Comparison of ENCODE assay signal across 17 cellular contexts in the genomic region with DNA sequence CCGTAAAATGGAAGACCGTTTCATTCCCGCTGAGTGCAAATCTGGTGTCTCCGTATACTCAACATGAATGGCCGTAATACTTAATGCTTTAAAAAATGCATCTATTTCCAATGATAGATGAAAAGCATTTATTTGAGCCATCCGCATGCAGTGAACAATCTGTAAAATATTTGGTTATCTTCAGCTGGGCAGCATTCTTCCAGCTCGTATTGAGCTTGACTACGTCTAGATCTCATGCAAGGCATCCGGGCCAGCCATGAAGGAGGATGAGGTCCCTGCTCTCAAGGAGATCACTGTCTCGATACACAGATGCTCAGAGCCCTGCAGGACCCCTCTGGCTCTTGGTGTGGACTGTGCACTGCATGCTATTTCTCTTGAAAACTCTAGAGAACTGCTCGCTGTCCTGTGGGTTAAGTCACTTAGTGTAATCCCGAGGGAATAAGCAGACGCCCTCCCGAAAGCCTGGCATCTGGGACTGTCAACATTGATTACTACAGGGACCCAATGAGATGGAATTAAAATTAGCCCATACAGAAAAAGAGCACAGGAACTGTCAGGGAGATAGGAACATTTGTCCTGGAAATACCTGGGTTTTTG.
DNase-seq lines count a peak whose midpoint lies in the region; ATAC-seq and TF ChIP-seq lines count a peak whose summit lies in the region.
"Had no signal": no experiment of that assay in that cellular context is flagged by ENCODE, and none has a peak within 500 bp of the region (broad histone marks: within the 10 kb centered on the region; RNA-seq: fewer than 3 reads in every experiment).

No MANE protein-coding gene starts in this region.

- no peak overlapping the region for H3K27ac Mint-ChIP-seq in activated T-cell treated with anti-CD3 and anti-CD28 coated beads, Interleukin-2, amount 50 U/mL, for 72 hours
- H3K27ac Mint-ChIP-seq in activated CD4-positive, alpha-beta memory T cell treated with anti-CD3 and anti-CD28 coated beads for 36 hours: no peak overlapping the region
- H3K27ac Mint-ChIP-seq: CD4-positive, alpha-beta T cell; H9 had no signal

- H3K9ac ChIP-seq in trophoblast cell (ENCODE audit: low read length): no peak overlapping the region

- WGBS in trophoblast cell (ENCODE audit: extremely low coverage, insufficient coverage, insufficient read length): no CpG with 5 or more reads among the region's 14 CpGs
- 94 to 97% (median 95%) methylated on average over 14 of the region's 14 CpGs for WGBS in psoas muscle, 3 donors

- H3K14ac ChIP-seq in trophoblast cell (ENCODE audit: low read length): no peak overlapping the region

- H3K4me2 ChIP-seq in trophoblast cell (ENCODE audit: low read length): no peak overlapping the region

- no peak overlapping the region for H3K4me3 Mint-ChIP-seq in activated T-cell treated with anti-CD3 and anti-CD28 coated beads, Interleukin-2, amount 50 U/mL, for 72 hours
- H3K4me3 Mint-ChIP-seq in activated CD4-positive, alpha-beta memory T cell treated with anti-CD3 and anti-CD28 coated beads for 36 hours: no peak overlapping the region
- H3K4me3 Mint-ChIP-seq: CD4-positive, alpha-beta T cell; H9 had no signal

- H4K91ac ChIP-seq in trophoblast cell (ENCODE audit: low read depth, low read length): no peak overlapping the region

- H3K9me3 ChIP-seq in WERI-Rb-1 (ENCODE audit: severe bottlenecking) (no peaks in the 10 kb centered on the region), trophoblast cell (ENCODE audit: insufficient read depth, low read depth, low read length) (no peaks in the 10 kb centered on the region), psoas muscle (no peaks in the 10 kb centered on the region)

- no peaks in the 10 kb centered on the region for H3K4me1 Mint-ChIP-seq in activated T-cell treated with anti-CD3 and anti-CD28 coated beads, Interleukin-2, amount 50 U/mL, for 72 hours (ENCODE audit: low read depth)
- H3K4me1 Mint-ChIP-seq in activated CD4-positive, alpha-beta memory T cell treated with anti-CD3 and anti-CD28 coated beads for 36 hours (ENCODE audit: low read depth): no peaks in the 10 kb centered on the region

- H2BK12ac ChIP-seq in trophoblast cell (ENCODE audit: low read length): no peak overlapping the region

- TF ChIP-seq CTCF in WERI-Rb-1 (IDR thresholded peaks at IDR 0.05; ENCODE audit: low read depth, low read length) (peak; percentile 9; the same call in 1 of the 2 replicates), psoas muscle (IDR thresholded peaks at IDR 0.05) (no peak)

- POLR2A ChIA-PET in activated CD4-positive, alpha-beta memory T cell treated with anti-CD3 and anti-CD28 coated beads for 36 hours (lab: Charles Lee): interaction anchor here (0.7 kb wide), 1 partner anchor 489 kb away, joined by 5 read pairs; no protein-coding TSS in a partner anchor

- H3K79me1 ChIP-seq in trophoblast cell (ENCODE audit: low read length): peaks cover 7% of the 10 kb centered on the region

- no peaks in the 10 kb centered on the region for H3K36me3 Mint-ChIP-seq in activated T-cell treated with anti-CD3 and anti-CD28 coated beads, Interleukin-2, amount 50 U/mL, for 72 hours (ENCODE audit: insufficient read depth in 2 of 2)
- H3K36me3 Mint-ChIP-seq in activated CD4-positive, alpha-beta memory T cell treated with anti-CD3 and anti-CD28 coated beads for 36 hours: no peaks in the 10 kb centered on the region

- H3K4ac ChIP-seq in trophoblast cell (ENCODE audit: low read depth, low read length): no peak overlapping the region

- H3K18ac ChIP-seq in trophoblast cell (ENCODE audit: low read length): no peak overlapping the region

- H3K4me1 ChIP-seq in trophoblast cell (ENCODE audit: control insufficient read depth in 1 of 2, insufficient read depth in 2 of 2, low read length in 2 of 2) (peaks cover 10 to 12% of the 10 kb centered on the region in 2 experiments), psoas muscle (peaks cover 8% of the 10 kb centered on the region)

- H4K8ac ChIP-seq in trophoblast cell (ENCODE audit: low read depth, low read length): no peak overlapping the region

- H3K27me3 ChIP-seq in WERI-Rb-1 (ENCODE audit: insufficient read depth, low read depth, severe bottlenecking) (no peaks in the 10 kb centered on the region), trophoblast cell (ENCODE audit: insufficient read depth, low read length) (no peaks in the 10 kb centered on the region), psoas muscle (ENCODE audit: insufficient read depth in 3 of 3, low read length in 2 of 3) (no peaks in the 10 kb centered on the region)

- ATAC-seq in psoas muscle: no peak
- no peak for ATAC-seq in GM19023 (IDR thresholded peaks at IDR 0.05; ENCODE audit: unreplicated experiment)
- ATAC-seq in activated T-cell treated with anti-CD3 and anti-CD28 coated beads, Interleukin-2, amount 50 U/mL, for 72 hours (replicated peaks in 1 of 2): no peak

- no peak overlapping the region for H3K23ac ChIP-seq in trophoblast cell (ENCODE audit: low read length)

- H3K79me2 ChIP-seq in trophoblast cell (ENCODE audit: control insufficient read depth, insufficient read depth, low read length, poor library complexity): peaks cover 2% of the 10 kb centered on the region

- H3K27me3 Mint-ChIP-seq in activated T-cell treated with anti-CD3 and anti-CD28 coated beads, Interleukin-2, amount 50 U/mL, for 72 hours (ENCODE audit: low read depth): peaks cover 6% of the 10 kb centered on the region
- H3K27me3 Mint-ChIP-seq in activated CD4-positive, alpha-beta memory T cell treated with anti-CD3 and anti-CD28 coated beads for 36 hours: peaks cover 6% of the 10 kb centered on the region

- no peak overlapping the region for H2AK5ac ChIP-seq in trophoblast cell (ENCODE audit: low read length)

- no peak overlapping the region for H2BK5ac ChIP-seq in trophoblast cell (ENCODE audit: low read depth, low read length, poor library complexity)

- no peaks in the 10 kb centered on the region for H3K36me3 ChIP-seq in WERI-Rb-1
- H3K36me3 ChIP-seq in trophoblast cell (ENCODE audit: control insufficient read depth in 1 of 2, insufficient read depth in 2 of 2, low read length in 2 of 2): peaks cover 0 to 2% of the 10 kb centered on the region in 2 experiments
- H3K36me3 ChIP-seq in psoas muscle (ENCODE audit: insufficient read depth in 1 of 2, low read depth in 1 of 2): no peaks in the 10 kb centered on the region

- peak; percentile 46 for DNase-seq in D341Med (ENCODE audit: low spot score)
- peak; percentile 59 to 90 for DNase-seq in NCI-H524 (lab: John Stamatoyannopoulos, UW)
- peak; percentile 98 for DNase-seq in WERI-Rb-1
- peak; percentile 71 to 93 for DNase-seq in trophoblast cell
- DNase-seq in psoas muscle: no peak
- no peak for DNase-seq in activated T-cell treated with anti-CD3 and anti-CD28 coated beads, Interleukin-2, amount 50 U/mL, for 72 hours
- DNase-seq in activated CD4-positive, alpha-beta memory T cell treated with anti-CD3 and anti-CD28 coated beads for 36 hours: no peak
- DNase-seq: ACHN; C1 segment of cervical spinal cord; Calu3; CD4-positive, alpha-beta T cell; DMS153; DMS79 treated with DMSO at 0.1 percent for 48 hours; EL; GOT3; H9 had no signal

- H2AFZ ChIP-seq in trophoblast cell (ENCODE audit: insufficient read depth, low read length, poor library complexity): no peak overlapping the region

- no peaks in the 10 kb centered on the region for H3K9me3 Mint-ChIP-seq in activated T-cell treated with anti-CD3 and anti-CD28 coated beads, Interleukin-2, amount 50 U/mL, for 72 hours
- no peaks in the 10 kb centered on the region for H3K9me3 Mint-ChIP-seq in activated CD4-positive, alpha-beta memory T cell treated with anti-CD3 and anti-CD28 coated beads for 36 hours
- H3K9me3 Mint-ChIP-seq: CD4-positive, alpha-beta T cell; H9 had no signal

- peak overlapping the region; percentile 31 for H3K4me3 ChIP-seq in WERI-Rb-1 (ENCODE audit: low read depth, low read length)
- no peak overlapping the region for H3K4me3 ChIP-seq in trophoblast cell (ENCODE audit: low read depth, low read length)
- no peak overlapping the region for H3K4me3 ChIP-seq in psoas muscle

- intact Hi-C loops in psoas muscle (cut with DNase I): no loop called here
- intact Hi-C loops in activated CD4-positive, alpha-beta memory T cell treated with anti-CD3 and anti-CD28 coated beads for 36 hours (cut with micrococcal nuclease): no loop called here

- H3K27ac ChIP-seq in WERI-Rb-1 (peak overlapping the region; percentile 77), trophoblast cell (ENCODE audit: low read depth, low read length) (no peak overlapping the region), psoas muscle (no peak overlapping the region)

- CTCF ChIA-PET in activated CD4-positive, alpha-beta memory T cell treated with anti-CD3 and anti-CD28 coated beads for 36 hours (lab: Charles Lee): no interaction called here

- no peak overlapping the region for H2BK120ac ChIP-seq in trophoblast cell (ENCODE audit: insufficient read depth, low read length, poor library complexity)

- no peak overlapping the region for H4K12ac ChIP-seq in trophoblast cell (ENCODE audit: low read depth, low read length)

Comparison
In these comparisons a context has a peak if more than half of its experiments do, and no peak if none do; other contexts are left out.
1. DNase-seq: peak in D341Med (single experiment), NCI-H524 (2 of 2), WERI-Rb-1 (single experiment) and trophoblast cell (2 of 2); none in psoas muscle (0 of 2), activated T-cell treated with anti-CD3 and anti-CD28 coated beads, Interleukin-2, amount 50 U/mL, for 72 hours (0 of 2) and activated CD4-positive, alpha-beta memory T cell treated with anti-CD3 and anti-CD28 coated beads for 36 hours (single experiment).